Comparison of ENCODE assay signal across 15 cellular contexts in the genomic region with DNA sequence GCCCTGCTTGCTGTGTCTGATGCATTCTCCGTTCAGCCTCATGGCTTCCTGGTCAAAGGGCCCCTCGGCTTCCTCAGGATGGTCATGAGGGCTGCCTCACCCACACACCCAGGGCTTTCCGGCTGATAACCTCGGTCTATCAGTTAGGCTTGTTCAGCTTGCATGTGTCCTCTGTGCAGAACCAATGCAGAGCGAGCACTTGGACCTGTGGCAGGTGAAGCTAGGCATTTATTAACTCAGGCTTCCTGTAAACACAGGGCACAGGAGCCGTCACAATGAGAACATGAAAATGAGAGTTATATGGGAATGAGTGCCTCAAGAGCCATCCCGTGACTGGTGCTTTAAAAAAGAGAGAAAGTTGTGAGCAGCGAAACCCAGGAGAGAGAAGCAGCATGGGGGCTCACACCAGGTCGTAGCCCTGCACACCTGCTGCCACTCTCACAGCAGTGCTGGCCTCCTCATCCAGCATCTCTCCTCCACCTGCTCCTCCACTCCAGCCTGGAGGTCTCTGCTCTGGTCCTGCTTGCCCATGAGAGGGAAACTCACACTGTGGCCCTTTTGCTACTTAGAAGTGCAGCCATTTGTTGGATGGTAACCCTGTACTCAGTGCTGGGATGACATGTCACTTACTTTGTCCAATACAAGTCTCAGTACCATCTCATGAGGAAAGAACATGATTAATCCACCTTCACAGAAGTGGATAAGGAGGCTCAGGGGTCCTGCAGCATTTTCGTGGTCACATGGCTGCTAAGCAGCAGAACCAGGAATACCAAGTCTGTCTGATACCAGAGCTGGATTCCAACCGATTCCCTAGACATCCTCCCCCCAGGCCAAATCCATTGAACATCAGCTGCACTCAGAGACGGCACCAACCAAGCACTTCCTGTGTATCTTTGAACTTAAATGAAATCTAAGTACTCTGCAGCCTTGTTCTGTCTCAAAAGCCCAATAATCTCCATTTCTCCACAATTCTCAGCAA. TPM values are rescaled to one million over a fixed set of nuclear protein-coding genes. Genes with fewer than 3 reads are reported as not detected.
A peak's percentile ranks its signal among the peaks of the same experiment; 100 is the strongest.
DNase-seq lines count a peak whose midpoint lies in the region; ATAC-seq, FAIRE-seq and TF ChIP-seq lines count a peak whose summit lies in the region.
"Had no signal": no experiment of that assay in that cellular context is flagged by ENCODE, and none has a peak within 500 bp of the region (broad histone marks: within the 10 kb centered on the region; RNA-seq: fewer than 3 reads in every experiment).

No MANE protein-coding gene starts in this region.

- H3K9me3 ChIP-seq in liver (ENCODE audit: control insufficient read depth in 4 of 4, low read length in 3 of 4) (no peaks in the 10 kb centered on the region), PC-3 (ENCODE audit: low read length) (no peaks in the 10 kb centered on the region)
- H3K9me3 ChIP-seq: BLaER1 treated with 17β-estradiol and CSF1 and Interleukin-3, amounts not matched to agents 10 nM and 100 nM; sigmoid colon had no signal

- no peaks in the 10 kb centered on the region for H3F3A ChIP-seq in PC-3 (ENCODE audit: low read length, unreplicated experiment)

- no peaks in the 10 kb centered on the region for H3K79me2 ChIP-seq in PC-3 (ENCODE audit: low read length)

- no peak overlapping the region for H3K9ac ChIP-seq in liver (ENCODE audit: low read depth in 1 of 2, low read length in 2 of 2)
- H3K9ac ChIP-seq in PC-3 (ENCODE audit: low read length) = no peak overlapping the region
- H3K9ac ChIP-seq: BLaER1 treated with 17β-estradiol and CSF1 and Interleukin-3, amounts not matched to agents 10 nM and 100 nM had no signal

- H3K36me3 ChIP-seq in liver (ENCODE audit: control insufficient read depth in 4 of 4, insufficient read depth in 3 of 4, low read depth in 1 of 4, low read length in 3 of 4) = no peaks in the 10 kb centered on the region
- H3K36me3 ChIP-seq in PC-3 (ENCODE audit: low read depth, low read length) = no peaks in the 10 kb centered on the region
- H3K36me3 ChIP-seq: BLaER1 treated with 17β-estradiol and CSF1 and Interleukin-3, amounts not matched to agents 10 nM and 100 nM; sigmoid colon had no signal

- 42% methylated on average over 12 of the region's 12 CpGs for WGBS in liver

- peak; percentile 54 to 70 for TF ChIP-seq RAD21 in liver (IDR thresholded peaks at IDR 0.05)

- no peaks in the 10 kb centered on the region for H3K9me2 ChIP-seq in PC-3 (replicated peaks; ENCODE audit: low read length)

- H3K4me3 ChIP-seq in liver (ENCODE audit: low read depth in 1 of 3, low read length in 3 of 3) (no peak overlapping the region), PC-3 (ENCODE audit: low read length) (no peak overlapping the region)
- H3K4me3 ChIP-seq: BLaER1 treated with 17β-estradiol and CSF1 and Interleukin-3, amounts not matched to agents 10 nM and 100 nM; sigmoid colon had no signal

- CTCF ChIA-PET in PC-3 (lab: Charles Lee) = no interaction called here

- DNase-seq in NCI-H510A (lab: John Stamatoyannopoulos, UW) (peak; percentile 68), NCI-H2171 (lab: John Stamatoyannopoulos, UW) (no peak), PC-3 (no peak), mesenteric fat pad (ENCODE audit: low spot score) (no peak), H54 (ENCODE audit: insufficient read length, low spot score) (no peak)
- DNase-seq: activated CD4-positive, alpha-beta memory T cell treated with anti-CD3 and anti-CD28 coated beads, Interleukin-2, amount 10 ng/mL, durations not matched to agents 7 days and 5 days; aorta; left ventricle myocardium superior; SHP77 treated with DMSO at 0.1 percent for 48 hours; sigmoid colon had no signal

- TF ChIP-seq CTCF in liver (IDR thresholded peaks at IDR 0.05; ENCODE audit: low read depth, low read length, missing input control) (no peak), PC-3 (conservative IDR thresholded peaks at IDR 0.05; ENCODE audit: low read depth, low read length) (no peak)

- FAIRE-seq in H54 (lab: Jason Lieb, UNC) = no peak

- POLR2A ChIA-PET in PC-3 (lab: Charles Lee; ENCODE audit: unreplicated experiment) = no interaction called here

- intact Hi-C loops in PC-3 (cut with micrococcal nuclease) = no loop called here

- no TSS peak for BruUV-seq in PC-3 (replicated peaks; lab: Mats Ljungman, UMichigan)

- no peak overlapping the region for H3K4me2 ChIP-seq in PC-3 (ENCODE audit: low read length)
- H3K4me2 ChIP-seq: BLaER1 treated with 17β-estradiol and CSF1 and Interleukin-3, amounts not matched to agents 10 nM and 100 nM had no signal

- no peak overlapping the region for H2AFZ ChIP-seq in PC-3 (ENCODE audit: low read length)

- no peaks in the 10 kb centered on the region for H3K27me3 ChIP-seq in liver (ENCODE audit: control insufficient read depth in 4 of 4, insufficient read depth in 4 of 4, low read length in 3 of 4)
- H3K27me3 ChIP-seq in PC-3 (ENCODE audit: low read length) = no peaks in the 10 kb centered on the region
- H3K27me3 ChIP-seq: BLaER1 treated with 17β-estradiol and CSF1 and Interleukin-3, amounts not matched to agents 10 nM and 100 nM; sigmoid colon had no signal

- H3K27ac ChIP-seq in liver (ENCODE audit: low read depth in 1 of 2, low read length in 2 of 2) (peak overlapping the region; percentile 76 to 80), PC-3 (ENCODE audit: low read length) (no peak overlapping the region)
- H3K27ac ChIP-seq: BLaER1 treated with 17β-estradiol and CSF1 and Interleukin-3, amounts not matched to agents 10 nM and 100 nM; HL-60; sigmoid colon had no signal

- H4K20me1 ChIP-seq in PC-3 (ENCODE audit: low read length) = no peaks in the 10 kb centered on the region

- ATAC-seq in GM18517 (IDR thresholded peaks at IDR 0.05; ENCODE audit: unreplicated experiment) (peak; percentile 74), HG02588 (IDR thresholded peaks at IDR 0.05; ENCODE audit: unreplicated experiment) (peak; percentile 60), PC-3 (no peak)
- ATAC-seq: left ventricle myocardium superior had no signal

- TF ChIP-seq POLR2A in H54 (IDR thresholded peaks at IDR 0.05; ENCODE audit: low read depth, low read length) = no peak

- H3K4me1 ChIP-seq in liver (ENCODE audit: control insufficient read depth in 4 of 4, insufficient read depth in 4 of 4, low read length in 3 of 4) (peaks cover 0 to 11% (median 2%) of the 10 kb centered on the region in 4 donors), PC-3 (ENCODE audit: insufficient read depth, low read length) (peaks cover 19% of the 10 kb centered on the region)
- H3K4me1 ChIP-seq: sigmoid colon had no signal

TF ChIP-seq in liver, 16 proteins besides CTCF, POLR2A, EP300 and RAD21 (continues in another document):
- TF ChIP-seq FOXA2 (IDR thresholded peaks at IDR 0.05) = peak; percentile 66
- TF ChIP-seq HNF4A (conservative IDR thresholded peaks at IDR 0.05) = peak; percentile 57 to 65
- TF ChIP-seq, protein P1, sequence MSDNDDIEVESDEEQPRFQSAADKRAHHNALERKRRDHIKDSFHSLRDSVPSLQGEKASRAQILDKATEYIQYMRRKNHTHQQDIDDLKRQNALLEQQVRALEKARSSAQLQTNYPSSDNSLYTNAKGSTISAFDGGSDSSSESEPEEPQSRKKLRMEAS (IDR thresholded peaks at IDR 0.05) = peak; percentile 67
- TF ChIP-seq YY1 (IDR thresholded peaks at IDR 0.05) = peak; percentile 70
- TF ChIP-seq REST (IDR thresholded peaks at IDR 0.05) = peak; percentile 47
- TF ChIP-seq ATF3 (IDR thresholded peaks at IDR 0.05) = no peak
- no peak for TF ChIP-seq FOXA1 (IDR thresholded peaks at IDR 0.05)
- TF ChIP-seq HNF4G (IDR thresholded peaks at IDR 0.05) = peak; percentile 10
- no peak for TF ChIP-seq JUND (IDR thresholded peaks at IDR 0.05)
- peak; percentile 89 for TF ChIP-seq SP1 (IDR thresholded peaks at IDR 0.05)
- TF ChIP-seq TAF1 (conservative IDR thresholded peaks at IDR 0.05) = no peak
- peak; percentile 65 to 79 for TF ChIP-seq RXRA (IDR thresholded peaks at IDR 0.05)
- TF ChIP-seq EGR1 (IDR thresholded peaks at IDR 0.05; ENCODE audit: low read depth in 2 of 2) = no peak
- peak in 1 of 2 donors; percentile 59 for TF ChIP-seq GABPA (IDR thresholded peaks at IDR 0.05 in 1 of 2, conservative IDR thresholded peaks at IDR 0.05 in 1 of 2)

RNA-seq across cellular contexts. Expression of gene IRS2, which starts 50.5 kb away (rescaled TPM):
- total RNA-seq in liver (1 to 10 TPM; 6.3 to 9.1 TPM), PC-3 (2014; rRNA removed) (5.6 and 7.5 TPM in 2 replicates), mesenteric fat pad (97.3 TPM)
- 1 to 10 TPM; 4.0 to 7.1 TPM for polyA plus RNA-seq in liver
